1 cellular context compared by ENCODE assay signal in the genomic region with DNA sequence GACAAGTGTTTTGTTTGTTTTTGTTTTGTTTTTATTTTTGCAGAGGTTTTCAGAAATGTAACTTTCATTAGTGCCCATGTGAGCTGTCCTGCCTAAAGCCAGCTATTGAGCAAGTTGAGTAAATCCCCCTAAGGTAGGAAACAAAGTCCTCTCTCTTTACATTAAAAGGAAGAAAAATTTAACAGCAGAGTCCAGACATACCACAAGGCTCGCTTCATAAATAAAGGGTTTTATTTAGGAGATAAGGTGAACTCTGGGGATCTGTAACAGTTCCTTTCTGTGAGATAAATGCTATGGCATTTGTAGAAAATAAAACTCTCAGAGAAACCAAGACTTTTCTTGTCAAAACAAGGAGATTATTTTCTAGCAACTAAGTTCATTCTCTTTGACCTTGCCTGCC.
TF ChIP-seq lines count a peak whose summit lies in the region.

No MANE protein-coding gene starts in this region.

TF ChIP-seq in HepG2, 621 proteins besides CTCF, POLR2A, EP300 and RAD21:
- peak; percentile 6; the same call in 1 of the 2 replicates for TF ChIP-seq CEBPG (CRISPR knock-in tag; IDR thresholded peaks at IDR 0.05)
- TF ChIP-seq ZBTB8A (CRISPR knock-in tag; IDR thresholded peaks at IDR 0.05; ENCODE audit: borderline replicate concordance, low read depth), result no peak
- no peak for TF ChIP-seq TBX3 (IDR thresholded peaks at IDR 0.05; ENCODE audit: borderline replicate concordance)
- TF ChIP-seq JUNB (CRISPR knock-in tag; IDR thresholded peaks at IDR 0.05; ENCODE audit: borderline replicate concordance), result no peak
